Comparison of ENCODE assay signal across 1 cellular context in the genomic region with DNA sequence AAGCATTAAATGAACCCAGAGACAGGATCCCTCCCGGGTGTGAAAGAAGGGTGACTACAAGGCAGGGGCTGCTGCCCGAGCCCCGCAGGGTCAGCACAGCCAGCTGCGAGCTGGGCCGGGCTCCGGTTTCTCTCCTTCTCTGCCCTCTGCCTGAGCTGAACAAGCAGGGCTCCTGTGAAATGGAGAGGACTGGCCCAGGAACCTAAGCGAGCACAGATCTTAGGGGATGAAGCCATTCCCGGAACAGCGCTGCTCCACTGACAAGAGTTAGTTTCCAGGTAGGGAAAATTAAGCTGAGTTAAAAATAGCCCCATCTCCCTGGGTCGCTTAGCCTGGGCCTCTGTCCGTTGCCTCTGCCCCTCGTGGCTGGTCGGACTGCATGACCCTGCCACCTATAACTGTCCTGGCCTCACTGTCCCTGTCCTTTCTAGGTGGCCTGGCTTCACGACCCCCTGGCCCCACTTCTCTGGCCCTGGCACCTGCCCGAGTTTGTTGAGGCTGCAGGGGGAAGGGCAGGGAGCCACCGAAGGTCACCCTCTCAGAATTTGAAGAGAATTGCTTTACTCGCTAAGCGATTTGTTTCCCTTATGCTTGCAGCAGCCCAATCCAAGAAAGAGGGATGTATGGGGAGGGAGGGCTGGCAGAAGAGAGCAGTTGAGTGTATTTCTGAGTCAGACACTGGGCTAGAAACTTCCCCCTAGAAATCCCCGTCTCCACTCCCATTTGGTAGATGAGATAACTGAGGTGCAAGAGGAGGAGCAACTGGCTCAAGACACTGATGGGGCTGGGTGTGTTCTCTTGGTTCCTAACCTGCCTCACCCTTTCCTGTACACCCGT.
TF ChIP-seq lines count a peak whose summit lies in the region.

No MANE protein-coding gene starts in this region.

TF ChIP-seq in GM12878, 131 proteins besides CTCF, POLR2A, EP300 and RAD21:
- TF ChIP-seq, protein P1, sequence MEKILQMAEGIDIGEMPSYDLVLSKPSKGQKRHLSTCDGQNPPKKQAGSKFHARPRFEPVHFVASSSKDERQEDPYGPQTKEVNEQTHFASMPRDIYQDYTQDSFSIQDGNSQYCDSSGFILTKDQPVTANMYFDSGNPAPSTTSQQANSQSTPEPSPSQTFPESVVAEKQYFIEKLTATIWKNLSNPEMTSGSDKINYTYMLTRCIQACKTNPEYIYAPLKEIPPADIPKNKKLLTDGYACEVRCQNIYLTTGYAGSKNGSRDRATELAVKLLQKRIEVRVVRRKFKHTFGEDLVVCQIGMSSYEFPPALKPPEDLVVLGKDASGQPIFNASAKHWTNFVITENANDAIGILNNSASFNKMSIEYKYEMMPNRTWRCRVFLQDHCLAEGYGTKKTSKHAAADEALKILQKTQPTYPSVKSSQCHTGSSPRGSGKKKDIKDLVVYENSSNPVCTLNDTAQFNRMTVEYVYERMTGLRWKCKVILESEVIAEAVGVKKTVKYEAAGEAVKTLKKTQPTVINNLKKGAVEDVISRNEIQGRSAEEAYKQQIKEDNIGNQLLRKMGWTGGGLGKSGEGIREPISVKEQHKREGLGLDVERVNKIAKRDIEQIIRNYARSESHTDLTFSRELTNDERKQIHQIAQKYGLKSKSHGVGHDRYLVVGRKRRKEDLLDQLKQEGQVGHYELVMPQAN (conservative IDR thresholded peaks at IDR 0.05): no peak
- TF ChIP-seq SPI1 (IDR thresholded peaks at IDR 0.05; ENCODE audit: borderline replicate concordance, insufficient read depth, low read depth, low read length) (no peak), RUNX3 (IDR thresholded peaks at IDR 0.05; ENCODE audit: low read length) (peak; percentile 50), JUNB (IDR thresholded peaks at IDR 0.05) (peak; percentile 60), ATF7 (IDR thresholded peaks at IDR 0.05; ENCODE audit: low read depth) (peak; percentile 21; the same call in 1 of the 2 replicates), RBBP5 (conservative IDR thresholded peaks at IDR 0.05) (no peak), SUZ12 (IDR thresholded peaks at IDR 0.05; ENCODE audit: unreplicated experiment) (no peak), SMARCA5 (IDR thresholded peaks at IDR 0.05) (peak; percentile 79; the same call in 1 of the 2 replicates), NFYA (IDR thresholded peaks at IDR 0.05; ENCODE audit: borderline replicate concordance, low read depth, low read length) (no peak), MEF2A (IDR thresholded peaks at IDR 0.05; ENCODE audit: insufficient read depth, low read depth, low read length) (0 out of 2 replicates have a peak, but pooled peaks have one; percentile 22), CHD1 (IDR thresholded peaks at IDR 0.05; ENCODE audit: low read depth, low read length) (no peak), NFXL1 (IDR thresholded peaks at IDR 0.05; ENCODE audit: borderline replicate concordance) (no peak), ETV6 (conservative IDR thresholded peaks at IDR 0.05 in 1 of 2, IDR thresholded peaks at IDR 0.05 in 1 of 2; ENCODE audit: borderline replicate concordance in 1 of 2, low read depth in 1 of 2) (no peak), ZNF274 (IDR thresholded peaks at IDR 0.05; ENCODE audit: insufficient read depth, insufficient read length) (no peak), EED (IDR thresholded peaks at IDR 0.05; ENCODE audit: low read depth) (peak; percentile 76), DPF2 (IDR thresholded peaks at IDR 0.05) (0 out of 2 replicates have a peak, but pooled peaks have one; percentile 30), IKZF1 (conservative IDR thresholded peaks at IDR 0.05) (peak; percentile 46), HDGF (IDR thresholded peaks at IDR 0.05) (no peak), MYC (IDR thresholded peaks at IDR 0.05; ENCODE audit: insufficient read depth, insufficient read length, insufficient replicate concordance, low read length, severe bottlenecking) (no peak), ZNF217 (IDR thresholded peaks at IDR 0.05) (peak; percentile 85; the same call in 1 of the 2 replicates), IKZF2 (IDR thresholded peaks at IDR 0.05) (peak in 1 of 2 experiments; percentile 53; a peak in 3 of 4 replicates), NBN (IDR thresholded peaks at IDR 0.05) (0 out of 2 replicates have a peak, but pooled peaks have one; percentile 18), CHD4 (IDR thresholded peaks at IDR 0.05) (no peak), RFX5 (IDR thresholded peaks at IDR 0.05; ENCODE audit: low read depth, low read length) (no peak), FOS (IDR thresholded peaks at IDR 0.05; ENCODE audit: borderline replicate concordance, extremely low read depth, insufficient read length) (no peak), YY1 (IDR thresholded peaks at IDR 0.05; ENCODE audit: low read depth, low read length) (no peak), RELA (IDR thresholded peaks at IDR 0.05; ENCODE audit: borderline replicate concordance, partially characterized antibody) (peak; percentile 84), KDM1A (IDR thresholded peaks at IDR 0.05; ENCODE audit: borderline replicate concordance) (no peak), SP1 (IDR thresholded peaks at IDR 0.05; ENCODE audit: low read depth, low read length) (peak; percentile 12), RCOR1 (conservative IDR thresholded peaks at IDR 0.05; ENCODE audit: low read depth, low read length) (no peak), CBFB (IDR thresholded peaks at IDR 0.05; ENCODE audit: low read depth) (no peak)
- TF ChIP-seq, protein P2, sequence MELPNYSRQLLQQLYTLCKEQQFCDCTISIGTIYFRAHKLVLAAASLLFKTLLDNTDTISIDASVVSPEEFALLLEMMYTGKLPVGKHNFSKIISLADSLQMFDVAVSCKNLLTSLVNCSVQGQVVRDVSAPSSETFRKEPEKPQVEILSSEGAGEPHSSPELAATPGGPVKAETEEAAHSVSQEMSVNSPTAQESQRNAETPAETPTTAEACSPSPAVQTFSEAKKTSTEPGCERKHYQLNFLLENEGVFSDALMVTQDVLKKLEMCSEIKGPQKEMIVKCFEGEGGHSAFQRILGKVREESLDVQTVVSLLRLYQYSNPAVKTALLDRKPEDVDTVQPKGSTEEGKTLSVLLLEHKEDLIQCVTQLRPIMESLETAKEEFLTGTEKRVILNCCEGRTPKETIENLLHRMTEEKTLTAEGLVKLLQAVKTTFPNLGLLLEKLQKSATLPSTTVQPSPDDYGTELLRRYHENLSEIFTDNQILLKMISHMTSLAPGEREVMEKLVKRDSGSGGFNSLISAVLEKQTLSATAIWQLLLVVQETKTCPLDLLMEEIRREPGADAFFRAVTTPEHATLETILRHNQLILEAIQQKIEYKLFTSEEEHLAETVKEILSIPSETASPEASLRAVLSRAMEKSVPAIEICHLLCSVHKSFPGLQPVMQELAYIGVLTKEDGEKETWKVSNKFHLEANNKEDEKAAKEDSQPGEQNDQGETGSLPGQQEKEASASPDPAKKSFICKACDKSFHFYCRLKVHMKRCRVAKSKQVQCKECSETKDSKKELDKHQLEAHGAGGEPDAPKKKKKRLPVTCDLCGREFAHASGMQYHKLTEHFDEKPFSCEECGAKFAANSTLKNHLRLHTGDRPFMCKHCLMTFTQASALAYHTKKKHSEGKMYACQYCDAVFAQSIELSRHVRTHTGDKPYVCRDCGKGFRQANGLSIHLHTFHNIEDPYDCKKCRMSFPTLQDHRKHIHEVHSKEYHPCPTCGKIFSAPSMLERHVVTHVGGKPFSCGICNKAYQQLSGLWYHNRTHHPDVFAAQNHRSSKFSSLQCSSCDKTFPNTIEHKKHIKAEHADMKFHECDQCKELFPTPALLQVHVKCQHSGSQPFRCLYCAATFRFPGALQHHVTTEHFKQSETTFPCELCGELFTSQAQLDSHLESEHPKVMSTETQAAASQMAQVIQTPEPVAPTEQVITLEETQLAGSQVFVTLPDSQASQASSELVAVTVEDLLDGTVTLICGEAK (IDR thresholded peaks at IDR 0.05; ENCODE audit: borderline replicate concordance): no peak
- TF ChIP-seq, protein P3, sequence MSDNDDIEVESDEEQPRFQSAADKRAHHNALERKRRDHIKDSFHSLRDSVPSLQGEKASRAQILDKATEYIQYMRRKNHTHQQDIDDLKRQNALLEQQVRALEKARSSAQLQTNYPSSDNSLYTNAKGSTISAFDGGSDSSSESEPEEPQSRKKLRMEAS (IDR thresholded peaks at IDR 0.05; ENCODE audit: low read depth, low read length): no peak
- TF ChIP-seq, protein P4, sequence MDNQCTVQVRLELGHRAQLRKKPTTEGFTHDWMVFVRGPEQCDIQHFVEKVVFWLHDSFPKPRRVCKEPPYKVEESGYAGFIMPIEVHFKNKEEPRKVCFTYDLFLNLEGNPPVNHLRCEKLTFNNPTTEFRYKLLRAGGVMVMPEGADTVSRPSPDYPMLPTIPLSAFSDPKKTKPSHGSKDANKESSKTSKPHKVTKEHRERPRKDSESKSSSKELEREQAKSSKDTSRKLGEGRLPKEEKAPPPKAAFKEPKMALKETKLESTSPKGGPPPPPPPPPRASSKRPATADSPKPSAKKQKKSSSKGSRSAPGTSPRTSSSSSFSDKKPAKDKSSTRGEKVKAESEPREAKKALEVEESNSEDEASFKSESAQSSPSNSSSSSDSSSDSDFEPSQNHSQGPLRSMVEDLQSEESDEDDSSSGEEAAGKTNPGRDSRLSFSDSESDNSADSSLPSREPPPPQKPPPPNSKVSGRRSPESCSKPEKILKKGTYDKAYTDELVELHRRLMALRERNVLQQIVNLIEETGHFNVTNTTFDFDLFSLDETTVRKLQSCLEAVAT (IDR thresholded peaks at IDR 0.05): peak; percentile 51; the same call in 1 of the 2 replicates
- TF ChIP-seq, protein P5, sequence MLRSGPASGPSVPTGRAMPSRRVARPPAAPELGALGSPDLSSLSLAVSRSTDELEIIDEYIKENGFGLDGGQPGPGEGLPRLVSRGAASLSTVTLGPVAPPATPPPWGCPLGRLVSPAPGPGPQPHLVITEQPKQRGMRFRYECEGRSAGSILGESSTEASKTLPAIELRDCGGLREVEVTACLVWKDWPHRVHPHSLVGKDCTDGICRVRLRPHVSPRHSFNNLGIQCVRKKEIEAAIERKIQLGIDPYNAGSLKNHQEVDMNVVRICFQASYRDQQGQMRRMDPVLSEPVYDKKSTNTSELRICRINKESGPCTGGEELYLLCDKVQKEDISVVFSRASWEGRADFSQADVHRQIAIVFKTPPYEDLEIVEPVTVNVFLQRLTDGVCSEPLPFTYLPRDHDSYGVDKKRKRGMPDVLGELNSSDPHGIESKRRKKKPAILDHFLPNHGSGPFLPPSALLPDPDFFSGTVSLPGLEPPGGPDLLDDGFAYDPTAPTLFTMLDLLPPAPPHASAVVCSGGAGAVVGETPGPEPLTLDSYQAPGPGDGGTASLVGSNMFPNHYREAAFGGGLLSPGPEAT (IDR thresholded peaks at IDR 0.05; ENCODE audit: low read depth): peak; percentile 87
- TF ChIP-seq, protein P6, sequence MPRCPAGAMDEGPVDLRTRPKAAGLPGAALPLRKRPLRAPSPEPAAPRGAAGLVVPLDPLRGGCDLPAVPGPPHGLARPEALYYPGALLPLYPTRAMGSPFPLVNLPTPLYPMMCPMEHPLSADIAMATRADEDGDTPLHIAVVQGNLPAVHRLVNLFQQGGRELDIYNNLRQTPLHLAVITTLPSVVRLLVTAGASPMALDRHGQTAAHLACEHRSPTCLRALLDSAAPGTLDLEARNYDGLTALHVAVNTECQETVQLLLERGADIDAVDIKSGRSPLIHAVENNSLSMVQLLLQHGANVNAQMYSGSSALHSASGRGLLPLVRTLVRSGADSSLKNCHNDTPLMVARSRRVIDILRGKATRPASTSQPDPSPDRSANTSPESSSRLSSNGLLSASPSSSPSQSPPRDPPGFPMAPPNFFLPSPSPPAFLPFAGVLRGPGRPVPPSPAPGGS (IDR thresholded peaks at IDR 0.05; ENCODE audit: borderline replicate concordance, insufficient read depth, low read depth, low read length, poor library complexity, severe bottlenecking): no peak
- TF ChIP-seq, protein P7, sequence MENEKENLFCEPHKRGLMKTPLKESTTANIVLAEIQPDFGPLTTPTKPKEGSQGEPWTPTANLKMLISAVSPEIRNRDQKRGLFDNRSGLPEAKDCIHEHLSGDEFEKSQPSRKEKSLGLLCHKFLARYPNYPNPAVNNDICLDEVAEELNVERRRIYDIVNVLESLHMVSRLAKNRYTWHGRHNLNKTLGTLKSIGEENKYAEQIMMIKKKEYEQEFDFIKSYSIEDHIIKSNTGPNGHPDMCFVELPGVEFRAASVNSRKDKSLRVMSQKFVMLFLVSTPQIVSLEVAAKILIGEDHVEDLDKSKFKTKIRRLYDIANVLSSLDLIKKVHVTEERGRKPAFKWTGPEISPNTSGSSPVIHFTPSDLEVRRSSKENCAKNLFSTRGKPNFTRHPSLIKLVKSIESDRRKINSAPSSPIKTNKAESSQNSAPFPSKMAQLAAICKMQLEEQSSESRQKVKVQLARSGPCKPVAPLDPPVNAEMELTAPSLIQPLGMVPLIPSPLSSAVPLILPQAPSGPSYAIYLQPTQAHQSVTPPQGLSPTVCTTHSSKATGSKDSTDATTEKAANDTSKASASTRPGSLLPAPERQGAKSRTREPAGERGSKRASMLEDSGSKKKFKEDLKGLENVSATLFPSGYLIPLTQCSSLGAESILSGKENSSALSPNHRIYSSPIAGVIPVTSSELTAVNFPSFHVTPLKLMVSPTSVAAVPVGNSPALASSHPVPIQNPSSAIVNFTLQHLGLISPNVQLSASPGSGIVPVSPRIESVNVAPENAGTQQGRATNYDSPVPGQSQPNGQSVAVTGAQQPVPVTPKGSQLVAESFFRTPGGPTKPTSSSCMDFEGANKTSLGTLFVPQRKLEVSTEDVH (IDR thresholded peaks at IDR 0.05; ENCODE audit: low read depth, partially characterized antibody): no peak
- TF ChIP-seq, protein P8, sequence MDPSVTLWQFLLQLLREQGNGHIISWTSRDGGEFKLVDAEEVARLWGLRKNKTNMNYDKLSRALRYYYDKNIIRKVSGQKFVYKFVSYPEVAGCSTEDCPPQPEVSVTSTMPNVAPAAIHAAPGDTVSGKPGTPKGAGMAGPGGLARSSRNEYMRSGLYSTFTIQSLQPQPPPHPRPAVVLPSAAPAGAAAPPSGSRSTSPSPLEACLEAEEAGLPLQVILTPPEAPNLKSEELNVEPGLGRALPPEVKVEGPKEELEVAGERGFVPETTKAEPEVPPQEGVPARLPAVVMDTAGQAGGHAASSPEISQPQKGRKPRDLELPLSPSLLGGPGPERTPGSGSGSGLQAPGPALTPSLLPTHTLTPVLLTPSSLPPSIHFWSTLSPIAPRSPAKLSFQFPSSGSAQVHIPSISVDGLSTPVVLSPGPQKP (IDR thresholded peaks at IDR 0.05; ENCODE audit: low read depth, low read length): no peak
- TF ChIP-seq, protein P9, sequence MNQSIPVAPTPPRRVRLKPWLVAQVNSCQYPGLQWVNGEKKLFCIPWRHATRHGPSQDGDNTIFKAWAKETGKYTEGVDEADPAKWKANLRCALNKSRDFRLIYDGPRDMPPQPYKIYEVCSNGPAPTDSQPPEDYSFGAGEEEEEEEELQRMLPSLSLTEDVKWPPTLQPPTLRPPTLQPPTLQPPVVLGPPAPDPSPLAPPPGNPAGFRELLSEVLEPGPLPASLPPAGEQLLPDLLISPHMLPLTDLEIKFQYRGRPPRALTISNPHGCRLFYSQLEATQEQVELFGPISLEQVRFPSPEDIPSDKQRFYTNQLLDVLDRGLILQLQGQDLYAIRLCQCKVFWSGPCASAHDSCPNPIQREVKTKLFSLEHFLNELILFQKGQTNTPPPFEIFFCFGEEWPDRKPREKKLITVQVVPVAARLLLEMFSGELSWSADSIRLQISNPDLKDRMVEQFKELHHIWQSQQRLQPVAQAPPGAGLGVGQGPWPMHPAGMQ (IDR thresholded peaks at IDR 0.05; ENCODE audit: borderline replicate concordance): no peak
